ENCODE assay signal across 1 cellular context in the genomic region with DNA sequence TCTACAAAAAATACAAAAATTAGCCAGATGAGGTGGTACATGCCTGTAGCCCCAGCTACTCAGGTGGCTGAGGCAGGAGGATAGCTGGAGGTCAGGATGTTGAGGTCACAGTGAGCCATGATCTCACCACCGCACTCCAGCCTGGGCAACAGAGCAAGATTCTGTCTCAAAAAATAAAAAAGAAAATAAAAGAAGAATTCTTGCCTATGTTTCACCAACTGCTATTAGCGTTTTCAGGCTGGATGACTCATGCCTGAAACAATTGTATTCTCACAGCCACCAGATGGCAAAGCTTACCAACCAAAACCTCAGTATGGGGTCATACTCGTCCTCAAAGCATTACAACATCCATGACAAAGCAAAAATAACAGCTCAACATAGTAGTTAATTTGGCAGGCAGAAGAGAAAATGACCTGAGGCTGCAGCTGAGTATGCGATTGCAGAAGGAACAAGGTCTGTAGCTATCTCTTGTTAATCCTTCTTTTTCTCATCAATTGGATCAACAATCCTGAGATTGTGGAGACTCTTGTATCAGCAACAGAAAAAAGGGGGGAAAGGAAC.
TF ChIP-seq lines count a peak whose summit lies in the region.

No MANE protein-coding gene starts in this region.

TF ChIP-seq in A549, 52 proteins besides CTCF, POLR2A, EP300 and RAD21 (continued from another document):
- TF ChIP-seq, protein P1, sequence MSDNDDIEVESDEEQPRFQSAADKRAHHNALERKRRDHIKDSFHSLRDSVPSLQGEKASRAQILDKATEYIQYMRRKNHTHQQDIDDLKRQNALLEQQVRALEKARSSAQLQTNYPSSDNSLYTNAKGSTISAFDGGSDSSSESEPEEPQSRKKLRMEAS (IDR thresholded peaks at IDR 0.05), result no peak
- no peak for TF ChIP-seq HDAC2 (IDR thresholded peaks at IDR 0.05)
- TF ChIP-seq NPAS2 (CRISPR knock-in tag; IDR thresholded peaks at IDR 0.05; ENCODE audit: borderline replicate concordance), result no peak
- TF ChIP-seq KDM1A (IDR thresholded peaks at IDR 0.05; ENCODE audit: low read depth), result no peak
- TF ChIP-seq, protein P2, sequence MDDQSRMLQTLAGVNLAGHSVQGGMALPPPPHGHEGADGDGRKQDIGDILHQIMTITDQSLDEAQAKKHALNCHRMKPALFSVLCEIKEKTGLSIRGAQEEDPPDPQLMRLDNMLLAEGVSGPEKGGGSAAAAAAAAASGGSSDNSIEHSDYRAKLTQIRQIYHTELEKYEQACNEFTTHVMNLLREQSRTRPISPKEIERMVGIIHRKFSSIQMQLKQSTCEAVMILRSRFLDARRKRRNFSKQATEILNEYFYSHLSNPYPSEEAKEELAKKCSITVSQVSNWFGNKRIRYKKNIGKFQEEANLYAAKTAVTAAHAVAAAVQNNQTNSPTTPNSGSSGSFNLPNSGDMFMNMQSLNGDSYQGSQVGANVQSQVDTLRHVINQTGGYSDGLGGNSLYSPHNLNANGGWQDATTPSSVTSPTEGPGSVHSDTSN (IDR thresholded peaks at IDR 0.05), result no peak
- TF ChIP-seq CBX8 (IDR thresholded peaks at IDR 0.05), result no peak
- no peak for TF ChIP-seq PHF8 (IDR thresholded peaks at IDR 0.05; ENCODE audit: borderline replicate concordance, low read depth)
- TF ChIP-seq RFX5 (IDR thresholded peaks at IDR 0.05), result no peak
- TF ChIP-seq ZC3H11A (IDR thresholded peaks at IDR 0.05), result no peak
- TF ChIP-seq ZNF302 (CRISPR knock-in tag; IDR thresholded peaks at IDR 0.05), result no peak
- TF ChIP-seq SMC3 (IDR thresholded peaks at IDR 0.05), result peak; percentile 66
- no peak for TF ChIP-seq RCOR1 (IDR thresholded peaks at IDR 0.05; ENCODE audit: low read depth, low read length)
- no peak for TF ChIP-seq CBX2 (IDR thresholded peaks at IDR 0.05; ENCODE audit: borderline replicate concordance, low read depth)
- no peak for TF ChIP-seq HOXB13 (CRISPR knock-in tag; IDR thresholded peaks at IDR 0.05; ENCODE audit: low read depth)
- TF ChIP-seq, protein P3, sequence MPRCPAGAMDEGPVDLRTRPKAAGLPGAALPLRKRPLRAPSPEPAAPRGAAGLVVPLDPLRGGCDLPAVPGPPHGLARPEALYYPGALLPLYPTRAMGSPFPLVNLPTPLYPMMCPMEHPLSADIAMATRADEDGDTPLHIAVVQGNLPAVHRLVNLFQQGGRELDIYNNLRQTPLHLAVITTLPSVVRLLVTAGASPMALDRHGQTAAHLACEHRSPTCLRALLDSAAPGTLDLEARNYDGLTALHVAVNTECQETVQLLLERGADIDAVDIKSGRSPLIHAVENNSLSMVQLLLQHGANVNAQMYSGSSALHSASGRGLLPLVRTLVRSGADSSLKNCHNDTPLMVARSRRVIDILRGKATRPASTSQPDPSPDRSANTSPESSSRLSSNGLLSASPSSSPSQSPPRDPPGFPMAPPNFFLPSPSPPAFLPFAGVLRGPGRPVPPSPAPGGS (IDR thresholded peaks at IDR 0.05), result no peak
- TF ChIP-seq, protein P4, sequence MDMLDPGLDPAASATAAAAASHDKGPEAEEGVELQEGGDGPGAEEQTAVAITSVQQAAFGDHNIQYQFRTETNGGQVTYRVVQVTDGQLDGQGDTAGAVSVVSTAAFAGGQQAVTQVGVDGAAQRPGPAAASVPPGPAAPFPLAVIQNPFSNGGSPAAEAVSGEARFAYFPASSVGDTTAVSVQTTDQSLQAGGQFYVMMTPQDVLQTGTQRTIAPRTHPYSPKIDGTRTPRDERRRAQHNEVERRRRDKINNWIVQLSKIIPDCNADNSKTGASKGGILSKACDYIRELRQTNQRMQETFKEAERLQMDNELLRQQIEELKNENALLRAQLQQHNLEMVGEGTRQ (IDR thresholded peaks at IDR 0.05), result no peak
- peak; percentile 67 to 91 for TF ChIP-seq CEBPB (IDR thresholded peaks at IDR 0.05)
- TF ChIP-seq MAFK (IDR thresholded peaks at IDR 0.05; ENCODE audit: partially characterized antibody), result peak; percentile 97
- TF ChIP-seq NFE2L2 (conservative IDR thresholded peaks at IDR 0.05; ENCODE audit: low read length), result peak; percentile 86
- no peak for TF ChIP-seq POLR2AphosphoS2 (conservative IDR thresholded peaks at IDR 0.05; ENCODE audit: low read length)
- TF ChIP-seq HEYL (CRISPR knock-in tag; IDR thresholded peaks at IDR 0.05), result no peak
- TF ChIP-seq CHD4 (IDR thresholded peaks at IDR 0.05; ENCODE audit: borderline replicate concordance), result no peak
TF ChIP-seq in A549: peak in this region for 7.
